ENCODE assay signal across 11 cellular contexts in genomic region chr11:59199546-59200420, GRCh38. TPM values are rescaled to one million over a fixed set of nuclear protein-coding genes. Genes with fewer than 3 reads are reported as not detected.
DNase-seq lines count a peak whose midpoint lies in the region; ATAC-seq, FAIRE-seq and TF ChIP-seq lines count a peak whose summit lies in the region.
"Had no signal": no experiment of that assay in that cellular context is flagged by ENCODE, and none has a peak within 500 bp of the region (broad histone marks: within the 10 kb centered on the region; RNA-seq: fewer than 3 reads in every experiment).

No MANE protein-coding gene starts in this region.

- TF ChIP-seq CTCF in pancreas (IDR thresholded peaks at IDR 0.05) (no peak), tibial nerve (IDR thresholded peaks at IDR 0.05) (no peak)

- H3K4me1 ChIP-seq in neuronal stem cell (ENCODE audit: control insufficient read depth in 2 of 2, insufficient read depth in 1 of 2, low read depth in 1 of 2, low read length in 2 of 2) (peaks cover 0 to 14% of the 10 kb centered on the region in 2 donors), pancreas (no peaks in the 10 kb centered on the region), tibial nerve (peaks cover 0 to 51% (median 15%) of the 10 kb centered on the region in 4 donors)

- no CpG with 5 or more reads among the region's 14 CpGs for WGBS in neuronal stem cell (ENCODE audit: extremely low coverage in 2 of 2, insufficient read length in 2 of 2, insufficient replicate concordance in 1 of 2), 2 donors
- 75 to 78% methylated on average over 14 of the region's 14 CpGs for WGBS in pancreas, 2 donors
- 75 to 77% methylated on average over 14 of the region's 14 CpGs for WGBS in tibial nerve, 2 donors

- H2BK120ac ChIP-seq in neuronal stem cell (ENCODE audit: low read depth, low read length) = no peak overlapping the region

- no peak overlapping the region for H3K4ac ChIP-seq in neuronal stem cell (ENCODE audit: low read length)

- no peak overlapping the region for H3K4me2 ChIP-seq in neuronal stem cell (ENCODE audit: insufficient read depth, low read length, poor library complexity, severe bottlenecking)

- H2AFZ ChIP-seq in neuronal stem cell (ENCODE audit: low read length) = no peak overlapping the region

- TF ChIP-seq POLR2A in tibial nerve (IDR thresholded peaks at IDR 0.05) = no peak

- peak; percentile 86 for FAIRE-seq in GM18507 (lab: Jason Lieb, UNC)
- FAIRE-seq in pancreas (lab: Jason Lieb, UNC) = no peak

- H4K8ac ChIP-seq in neuronal stem cell (ENCODE audit: low read depth, low read length) = no peak overlapping the region

- no peak for DNase-seq in GM18507 (ENCODE audit: extremely low spot score, insufficient read length, low read depth)
- no peak for DNase-seq in neuronal stem cell (ENCODE audit: low spot score)
- no peak for DNase-seq in GDM1 (lab: John Stamatoyannopoulos, UW)
- DNase-seq in pancreas = no peak
- no peak for DNase-seq in tibial nerve (ENCODE audit: low spot score in 2 of 2)
- DNase-seq: left lung, NCI-H2171 treated with DMSO at 0.1 percent for 48 hours had no signal

- peaks cover 5 to 20% of the 10 kb centered on the region in 2 donors for H3K9me3 ChIP-seq in neuronal stem cell (replicated peaks in 1 of 2; ENCODE audit: control insufficient read depth in 2 of 2, insufficient read depth in 1 of 2, low read depth in 1 of 2, low read length in 2 of 2)
- no peaks in the 10 kb centered on the region for H3K9me3 ChIP-seq in pancreas
- H3K9me3 ChIP-seq in tibial nerve = no peaks in the 10 kb centered on the region
- H3K9me3 ChIP-seq: left lung had no signal

- no peak overlapping the region for H2BK15ac ChIP-seq in neuronal stem cell (ENCODE audit: low read length)

- H2AK5ac ChIP-seq in neuronal stem cell (ENCODE audit: low read depth, low read length) = no peak overlapping the region

- H3K36me3 ChIP-seq in neuronal stem cell (replicated peaks in 1 of 2; ENCODE audit: control insufficient read depth in 2 of 2, insufficient read depth in 2 of 2, low read length in 2 of 2) = peaks cover 62 to 100% of the 10 kb centered on the region in 2 donors
- H3K36me3 ChIP-seq in pancreas = peaks cover 0 to 10% (median 0%) of the 10 kb centered on the region in 3 donors
- peaks cover 0 to 61% (median 0%) of the 10 kb centered on the region in 3 donors for H3K36me3 ChIP-seq in tibial nerve

- peaks cover 4% of the 10 kb centered on the region for H3K79me1 ChIP-seq in neuronal stem cell (ENCODE audit: low read depth, low read length)

- no peaks in the 10 kb centered on the region for H3K27me3 ChIP-seq in neuronal stem cell (ENCODE audit: control insufficient read depth in 3 of 3, insufficient read depth in 3 of 3, low read depth in 1 of 3, low read length in 3 of 3)
- no peaks in the 10 kb centered on the region for H3K27me3 ChIP-seq in pancreas
- no peaks in the 10 kb centered on the region for H3K27me3 ChIP-seq in tibial nerve
- H3K27me3 ChIP-seq: left lung had no signal

- TF ChIP-seq EP300 in tibial nerve (IDR thresholded peaks at IDR 0.05) = no peak

- no peak overlapping the region for H3K23ac ChIP-seq in neuronal stem cell (ENCODE audit: low read depth, low read length, poor library complexity)

- no peak overlapping the region for H4K91ac ChIP-seq in neuronal stem cell (ENCODE audit: low read depth, low read length, poor library complexity)

- no peak overlapping the region for H3K9ac ChIP-seq in neuronal stem cell (ENCODE audit: low read depth, low read length, poor library complexity)

- intact Hi-C loops in pancreas (cut with DNase I) = no loop called here

- no peak overlapping the region for H3K18ac ChIP-seq in neuronal stem cell (ENCODE audit: low read length)

- no peak overlapping the region for H3K4me3 ChIP-seq in neuronal stem cell (ENCODE audit: low read length in 2 of 2)
- no peak overlapping the region for H3K4me3 ChIP-seq in pancreas
- H3K4me3 ChIP-seq in tibial nerve = no peak overlapping the region
- H3K4me3 ChIP-seq: left lung had no signal

- no peak overlapping the region for H3K14ac ChIP-seq in neuronal stem cell (ENCODE audit: low read length)

- no peak overlapping the region for H2BK12ac ChIP-seq in neuronal stem cell (ENCODE audit: low read length)

- ATAC-seq in GM21381 (IDR thresholded peaks at IDR 0.05; ENCODE audit: unreplicated experiment) (peak; percentile 41), HG03469 (IDR thresholded peaks at IDR 0.05; ENCODE audit: unreplicated experiment) (peak; percentile 46), SK-N-SH treated with all-trans-retinoic acid at 6 μM for 48 hours (no peak), pancreas (no peak)

- peak overlapping the region; percentile 65 for H3K27ac ChIP-seq in neuronal stem cell (replicated peaks; ENCODE audit: low read length)
- no peak overlapping the region for H3K27ac ChIP-seq in pancreas
- peak overlapping the region in 1 of 4 donors; percentile 56 for H3K27ac ChIP-seq in tibial nerve

- no peak overlapping the region for H2BK5ac ChIP-seq in neuronal stem cell (ENCODE audit: low read length)

TF ChIP-seq in SK-N-SH treated with all-trans-retinoic acid at 6 μM for 48 hours, 23 proteins besides CTCF, POLR2A, EP300 and RAD21:
- TF ChIP-seq TSHZ2 (CRISPR knock-in tag; IDR thresholded peaks at IDR 0.05) (no peak), ZFP30 (CRISPR knock-in tag; IDR thresholded peaks at IDR 0.05) (no peak), POU6F1 (CRISPR knock-in tag; IDR thresholded peaks at IDR 0.05; ENCODE audit: borderline replicate concordance, low read depth) (no peak), OSR1 (CRISPR knock-in tag; IDR thresholded peaks at IDR 0.05) (no peak), PPARA (CRISPR knock-in tag; IDR thresholded peaks at IDR 0.05; ENCODE audit: borderline replicate concordance) (no peak), BACH2 (CRISPR knock-in tag; IDR thresholded peaks at IDR 0.05; ENCODE audit: borderline replicate concordance) (no peak), ZNF565 (CRISPR knock-in tag; conservative IDR thresholded peaks at IDR 0.05; ENCODE audit: low read depth) (no peak), CSRNP3 (CRISPR knock-in tag; IDR thresholded peaks at IDR 0.05) (no peak)

RNA-seq across cellular contexts. Expression of gene MPEG1, which starts 12.9 kb away (rescaled TPM):
- not detected for polyA plus RNA-seq in neuronal stem cell (2013, experiment 1 of 2)
- not detected for polyA plus RNA-seq in neuronal stem cell (2013, experiment 2 of 2)
- 1 to 10 TPM in 5 of 6 donors, under 1 TPM in 1; 0.51 to 7.1 (median 3.4) TPM for total RNA-seq in pancreas
- under 1 TPM; 0.68 to 0.92 TPM for polyA plus RNA-seq in pancreas
- 10 to 100 TPM in 1 of 4 donors, 1 to 10 TPM in 3; 7.0 to 12.3 (median 9.6) TPM for total RNA-seq in tibial nerve
- total RNA-seq: T-helper 1 cell treated with Interleukin-12 subunit alpha and Interleukin-12 subunit beta and Interleukin-4 antibody, amounts not matched to agents 30 ng/mL and 1 ng/mL, for 36 hours had no signal

RNA-seq across cellular contexts. Expression of gene DTX4, which starts 27.9 kb away (rescaled TPM):
- polyA plus RNA-seq in neuronal stem cell (2013, experiment 1 of 2) = 84.4 TPM
- 84.6 TPM for polyA plus RNA-seq in neuronal stem cell (2013, experiment 2 of 2)
- 10 to 100 TPM in 2 of 6 donors, 1 to 10 TPM in 4; 5.9 to 16.3 (median 8.3) TPM for total RNA-seq in pancreas
- polyA plus RNA-seq in pancreas = 10 to 100 TPM in 1 of 2 donors, 1 to 10 TPM in 1; 9.0 to 12.3 TPM
- 10 to 100 TPM; 17.7 to 34.5 (median 25.8) TPM for total RNA-seq in tibial nerve

RNA-seq across cellular contexts. Expression of gene FAM111A, which starts 57.1 kb away (rescaled TPM):
- 16.9 TPM for polyA plus RNA-seq in neuronal stem cell (2013, experiment 1 of 2)
- polyA plus RNA-seq in neuronal stem cell (2013, experiment 2 of 2) = 17.1 TPM
- total RNA-seq in pancreas = 10 to 100 TPM in 2 of 6 donors, 1 to 10 TPM in 4; 3.9 to 25.1 (median 8.1) TPM
- 10 to 100 TPM; 19.7 to 25.1 TPM for polyA plus RNA-seq in pancreas
- 10 to 100 TPM; 24.3 to 76.9 (median 40.3) TPM for total RNA-seq in tibial nerve

Comparison
In these comparisons a context has a peak if more than half of its experiments do, and no peak if none do; other contexts are left out.
1. ATAC-seq: peak in GM21381 (single experiment) and HG03469 (single experiment); none in SK-N-SH treated with all-trans-retinoic acid at 6 μM for 48 hours (single experiment) and pancreas (0 of 4).